In the genomic region with DNA sequence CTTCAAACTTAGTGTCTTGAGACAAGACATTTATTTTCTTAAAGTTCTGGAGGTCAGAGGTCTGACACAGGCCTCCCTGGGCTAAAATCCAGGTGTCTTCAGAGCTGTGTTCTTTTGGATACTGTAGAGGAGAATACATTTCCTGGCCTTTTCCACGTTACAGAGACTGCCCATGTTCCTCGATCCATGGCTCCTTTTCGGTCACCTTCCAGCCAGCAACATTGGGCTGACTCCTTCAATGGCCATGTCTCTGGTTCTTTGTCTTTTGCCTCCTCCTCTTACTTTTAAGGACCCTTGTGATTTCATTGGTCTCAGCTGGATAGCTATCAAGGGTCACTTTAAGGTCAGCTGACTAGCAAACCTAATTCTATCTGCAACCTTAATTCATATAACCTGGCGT, we compare ENCODE assay signal across 20 cellular contexts.
"Had no signal": no experiment of that assay in that cellular context is flagged by ENCODE, and none has a peak within 500 bp of the region (broad histone marks: within the 10 kb centered on the region; RNA-seq: fewer than 3 reads in every experiment).

No MANE protein-coding gene starts in this region.

- H3K4me1 ChIP-seq: right atrium auricular region, spleen had no signal

- H3K4me3 ChIP-seq: esophagus muscularis mucosa, lung, right atrium auricular region, spleen, suprapubic skin, transverse colon had no signal

- ATAC-seq: foreskin keratinocyte, left lobe of liver had no signal

- H3K27ac ChIP-seq: esophagus muscularis mucosa, foreskin keratinocyte, right atrium auricular region, spleen, suprapubic skin had no signal

- H3K27me3 ChIP-seq: esophagus muscularis mucosa, foreskin keratinocyte, right atrium auricular region, spleen, suprapubic skin, transverse colon had no signal

- H3K36me3 ChIP-seq: esophagus muscularis mucosa, right atrium auricular region, spleen, suprapubic skin, transverse colon had no signal

- H3K9me3 ChIP-seq: esophagus muscularis mucosa, right atrium auricular region, spleen, suprapubic skin, transverse colon had no signal

- H3K9me3 Mint-ChIP-seq: activated T-cell treated with anti-CD3 and anti-CD28 coated beads, Interleukin-2, amount 50 U/mL, for 72 hours; central memory CD8-positive, alpha-beta T cell; dendritic cell treated with granulocyte-macrophage colony-stimulating factor and Interleukin-4, amounts not matched to agents 40 ng/mL and 50 ng/mL, for 4 days; T-helper 2 cell treated with Interferon-gamma antibody and Interleukin-4, amounts not matched to agents 5 μg/mL and 100 μg/mL, for 36 hours had no signal

- DNase-seq: activated CD4-positive, alpha-beta T cell treated with anti-CD3 and anti-CD28 coated beads for 4 hours; activated CD4-positive, alpha-beta T cell treated with anti-CD3 and anti-CD28 coated beads, Interleukin-2, amount 50 U/mL, for 4 hours; activated CD4-positive, CD25-positive, alpha-beta regulatory T cell; activated naive CD4-positive, alpha-beta T cell; activated T-cell treated with anti-CD3 and anti-CD28 coated beads for 4 hours; activated T-cell treated with anti-CD3 and anti-CD28 coated beads, Interleukin-2, amount 50 U/mL, for 72 hours; anterior cingulate cortex; foreskin keratinocyte; spleen; stimulated activated naive CD4-positive, alpha-beta T cell; transverse colon had no signal

- H3K27me3 Mint-ChIP-seq: activated naive CD8-positive, alpha-beta T cell; central memory CD8-positive, alpha-beta T cell; dendritic cell treated with granulocyte-macrophage colony-stimulating factor and Interleukin-4, amounts not matched to agents 40 ng/mL and 50 ng/mL, for 4 days had no signal

- H3K27ac Mint-ChIP-seq: activated naive CD8-positive, alpha-beta T cell; activated T-cell treated with anti-CD3 and anti-CD28 coated beads, Interleukin-2, amount 50 U/mL, for 72 hours; dendritic cell treated with granulocyte-macrophage colony-stimulating factor and Interleukin-4, amounts not matched to agents 40 ng/mL and 50 ng/mL, for 4 days; T-helper 2 cell treated with Interferon-gamma antibody and Interleukin-4, amounts not matched to agents 5 μg/mL and 100 μg/mL, for 36 hours had no signal

- H3K4me3 Mint-ChIP-seq: activated naive CD8-positive, alpha-beta T cell; activated T-cell treated with anti-CD3 and anti-CD28 coated beads, Interleukin-2, amount 50 U/mL, for 72 hours; central memory CD8-positive, alpha-beta T cell; dendritic cell treated with granulocyte-macrophage colony-stimulating factor and Interleukin-4, amounts not matched to agents 40 ng/mL and 50 ng/mL, for 4 days; T-helper 2 cell treated with Interferon-gamma antibody and Interleukin-4, amounts not matched to agents 5 μg/mL and 100 μg/mL, for 36 hours had no signal
